ENCODE assay signal across 8 cellular contexts in genomic region chr1:165768513-165769394, GRCh38. TPM values are rescaled to one million over a fixed set of nuclear protein-coding genes. Genes with fewer than 3 reads are reported as not detected.
DNase-seq lines count a peak whose midpoint lies in the region; ATAC-seq and TF ChIP-seq lines count a peak whose summit lies in the region.

Gene TMCO1, minus strand, starts transcription at chr1:165768868. Its CDS starts 117 bp downstream, at chr1:165768751.

- no TSS peak for BruUV-seq in Panc1 (replicated peaks; lab: Mats Ljungman, UMichigan)

- intact Hi-C loops in Panc1 (cut with micrococcal nuclease; ENCODE audit: unreplicated experiment), result loop anchor here (2.0 kb wide), 1 partner anchor 60 kb away; no protein-coding TSS in a partner anchor

- peak within 1 kb of the TSS; percentile 89 for H3K9ac ChIP-seq in mucosa of stomach (ENCODE audit: low read length)

- TF ChIP-seq CTCF in Panc1 (IDR thresholded peaks at IDR 0.05), result no peak

- peak within 1 kb of the TSS; percentile 78 to 94 for H3K4me3 ChIP-seq in Panc1 (ENCODE audit: low read depth in 2 of 2, low read length in 2 of 2)
- H3K4me3 ChIP-seq in esophagus (ENCODE audit: low read depth in 1 of 2, low read length in 2 of 2), result peak within 1 kb of the TSS; percentile 72 to 97
- peak within 1 kb of the TSS; percentile 95 for H3K4me3 ChIP-seq in mucosa of stomach (ENCODE audit: low read length)

- WGBS in esophagus, 2 donors, result 0% methylated on average over 56 of the region's 56 CpGs

- peaks cover 23% of the 10 kb centered on the region for H3K36me3 ChIP-seq in Panc1 (ENCODE audit: control insufficient read depth, insufficient read depth, low read length)
- peaks cover 5 to 6% of the 10 kb centered on the region in 2 donors for H3K36me3 ChIP-seq in esophagus (ENCODE audit: control insufficient read depth in 2 of 2, insufficient read depth in 2 of 2, low read length in 1 of 2)
- H3K36me3 ChIP-seq in mucosa of stomach (ENCODE audit: control insufficient read depth, insufficient read depth, low read length), result no peaks in the 10 kb centered on the region

- in situ Hi-C loops in KBM-7 (cut with MboI; ENCODE audit: low pct_unique_long_range_greater_than_20kb, low sequenced_read_pairs), result no loop called here
- in situ Hi-C loops in Panc1 (cut with HindIII; ENCODE audit: low pct_unique_long_range_greater_than_20kb, low sequenced_read_pairs), result no loop called here

- ATAC-seq in GM21717 (IDR thresholded peaks at IDR 0.05; ENCODE audit: unreplicated experiment) (peak; percentile 100), Panc1 (peak; percentile 99)
- ATAC-seq in activated T-cell treated with anti-CD3 and anti-CD28 coated beads, Interleukin-2, amount 50 U/mL, for 4 hours, result peak; percentile 99

- peaks cover 58% of the 10 kb centered on the region for H3K4me1 Mint-ChIP-seq in activated T-cell treated with anti-CD3 and anti-CD28 coated beads, Interleukin-2, amount 50 U/mL, for 4 hours (ENCODE audit: low read depth)

- no peaks in the 10 kb centered on the region for H3K9me3 Mint-ChIP-seq in activated T-cell treated with anti-CD3 and anti-CD28 coated beads, Interleukin-2, amount 50 U/mL, for 4 hours

- H3K4me1 ChIP-seq in Panc1 (ENCODE audit: control insufficient read depth, insufficient read depth, low read length) (peaks cover 15% of the 10 kb centered on the region), esophagus (ENCODE audit: control insufficient read depth in 2 of 2, insufficient read depth in 2 of 2, low read length in 1 of 2) (peaks cover 0 to 3% of the 10 kb centered on the region in 2 donors), mucosa of stomach (ENCODE audit: control insufficient read depth, insufficient read depth, low read length) (peaks cover 23% of the 10 kb centered on the region)

- H3K9me3 ChIP-seq in Panc1 (ENCODE audit: control insufficient read depth, insufficient read depth, low read depth, low read length) (no peaks in the 10 kb centered on the region), esophagus (ENCODE audit: control insufficient read depth in 2 of 2, insufficient read depth in 1 of 2, low read depth in 1 of 2, low read length in 1 of 2) (no peaks in the 10 kb centered on the region), mucosa of stomach (ENCODE audit: control insufficient read depth, low read length) (no peaks in the 10 kb centered on the region)

- H3K27ac ChIP-seq in Panc1 (ENCODE audit: low read length) (peak within 1 kb of the TSS; percentile 96), esophagus (ENCODE audit: low read depth in 2 of 2, low read length in 1 of 2) (peak within 1 kb of the TSS; percentile 94 to 96)

- DNase-seq in DMS79 (lab: John Stamatoyannopoulos, UW), result peak; percentile 95
- peak; percentile 98 for DNase-seq in KBM-7
- peak; percentile 92 for DNase-seq in Panc1 (ENCODE audit: low read depth, low spot score)
- peak; percentile 85 for DNase-seq in activated T-cell treated with anti-CD3 and anti-CD28 coated beads, Interleukin-2, amount 50 U/mL, for 4 hours
- peak; percentile 81 to 82 for DNase-seq in stimulated activated CD8-positive, alpha-beta memory T cell treated with anti-CD3 and anti-CD28 coated beads, Interleukin-7, amount 100 ng/mL, for 1 hour (ENCODE audit: low read depth in 2 of 2)

- H3K27me3 ChIP-seq in Panc1 (ENCODE audit: control insufficient read depth, insufficient read depth, low read length) (no peaks in the 10 kb centered on the region), esophagus (ENCODE audit: control insufficient read depth in 1 of 2, insufficient read depth in 2 of 2, low read length in 2 of 2) (no peaks in the 10 kb centered on the region), mucosa of stomach (ENCODE audit: control insufficient read depth, insufficient read depth, low read length) (no peaks in the 10 kb centered on the region)

- H3K36me3 Mint-ChIP-seq in activated T-cell treated with anti-CD3 and anti-CD28 coated beads, Interleukin-2, amount 50 U/mL, for 4 hours (ENCODE audit: insufficient read depth), result peaks cover 42% of the 10 kb centered on the region

- CTCF ChIA-PET in Panc1 (lab: Charles Lee), result no interaction called here

- peak within 1 kb of the TSS; percentile 98 for H3K4me3 Mint-ChIP-seq in activated T-cell treated with anti-CD3 and anti-CD28 coated beads, Interleukin-2, amount 50 U/mL, for 4 hours

- H3K27me3 Mint-ChIP-seq in activated T-cell treated with anti-CD3 and anti-CD28 coated beads, Interleukin-2, amount 50 U/mL, for 4 hours (ENCODE audit: low read depth), result no peaks in the 10 kb centered on the region

- POLR2A ChIA-PET in Panc1 (lab: Charles Lee), result interaction anchor here (0.5 to 1.1 kb wide), 5 partner anchors 41 to 101 kb away, joined by 4 to 26 read pairs (median 4); no protein-coding TSS in a partner anchor

RNA-seq across cellular contexts. Expression of gene TMCO1, which starts in this region (rescaled TPM):
- 103 TPM for total RNA-seq in Panc1 (2021; ENCODE audit: unreplicated experiment)
- polyA plus RNA-seq in Panc1 (2012; ENCODE audit: insufficient read length), result 75.1 TPM
- 10 to 100 TPM; 95.3 to 98.6 (median 95.8) TPM for total RNA-seq in activated T-cell treated with anti-CD3 and anti-CD28 coated beads, Interleukin-2, amount 50 U/mL, for 4 hours
- 10 to 100 TPM; 41.2 to 66.1 TPM for polyA plus RNA-seq in esophagus

Comparison
In these comparisons a context has a peak if more than half of its experiments do, and no peak if none do; other contexts are left out.
1. Peak in every context shown above with its lines: DNase-seq, ATAC-seq, H3K4me3 ChIP-seq and H3K27ac ChIP-seq.